In the genomic region with DNA sequence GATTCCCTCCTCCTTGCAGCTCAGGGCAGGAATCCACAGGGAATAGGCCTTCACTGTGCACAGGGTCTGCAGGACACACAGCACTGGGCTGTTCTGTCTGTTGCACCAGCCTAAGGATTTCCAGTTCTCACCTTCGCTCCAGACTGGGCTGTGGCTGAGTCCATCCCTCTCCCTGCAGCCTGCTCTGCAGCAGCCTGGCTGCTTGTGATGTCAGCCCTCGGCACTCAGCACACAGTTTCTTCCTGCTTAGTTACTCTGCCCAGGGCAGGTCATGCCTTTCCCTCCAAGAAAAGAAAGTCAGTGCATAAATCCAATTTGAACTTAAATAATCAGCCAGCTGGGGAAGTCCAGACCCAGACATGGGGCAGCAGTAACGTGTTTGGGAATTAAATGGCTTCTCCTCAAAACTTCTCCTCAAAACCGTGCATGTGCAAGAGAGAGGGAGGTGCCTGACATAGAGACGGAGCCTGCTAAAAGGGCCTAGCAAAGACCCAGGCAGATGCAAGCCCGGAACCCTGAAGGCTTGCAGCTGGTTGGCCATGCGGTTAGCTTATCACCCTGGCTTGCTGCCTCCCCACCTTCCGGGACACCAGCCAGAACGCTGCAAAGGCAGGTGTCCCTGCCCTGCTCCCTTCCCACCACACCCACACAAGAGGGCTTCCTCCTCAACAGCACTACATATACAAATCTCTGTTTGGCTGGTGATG, we compare ENCODE assay signal across 9 cellular contexts. TPM values are rescaled to one million over a fixed set of nuclear protein-coding genes. Genes with fewer than 3 reads are reported as not detected.
A peak's percentile ranks its signal among the peaks of the same experiment; 100 is the strongest.
DNase-seq lines count a peak whose midpoint lies in the region; ATAC-seq and TF ChIP-seq lines count a peak whose summit lies in the region.
"Had no signal": no experiment of that assay in that cellular context is flagged by ENCODE, and none has a peak within 500 bp of the region (broad histone marks: within the 10 kb centered on the region; RNA-seq: fewer than 3 reads in every experiment).

No MANE protein-coding gene starts in this region.

- H3K4me2 ChIP-seq in PC-3 (ENCODE audit: low read length), result no peak overlapping the region

- no peak overlapping the region for H3K27ac ChIP-seq in PC-3 (ENCODE audit: low read length)
- H3K27ac ChIP-seq: thoracic aorta had no signal

- H3K9me2 ChIP-seq in PC-3 (replicated peaks; ENCODE audit: low read length), result no peaks in the 10 kb centered on the region

- H3K9ac ChIP-seq in PC-3 (ENCODE audit: low read length), result no peak overlapping the region

- intact Hi-C loops in PC-3 (cut with micrococcal nuclease), result no loop called here

- TF ChIP-seq CTCF in PC-3 (conservative IDR thresholded peaks at IDR 0.05; ENCODE audit: low read depth, low read length), result no peak

- no TSS peak for BruUV-seq in PC-3 (replicated peaks; lab: Mats Ljungman, UMichigan)

- POLR2A ChIA-PET in PC-3 (lab: Charles Lee; ENCODE audit: unreplicated experiment), result no interaction called here

- CTCF ChIA-PET in PC-3 (lab: Charles Lee), result interaction anchor here (0.6 to 1.5 kb wide), 3 partner anchors 184 to 287 kb away, joined by 5 to 11 read pairs (median 5); no protein-coding TSS in a partner anchor

- no peaks in the 10 kb centered on the region for H3K36me3 ChIP-seq in PC-3 (ENCODE audit: low read depth, low read length)
- H3K36me3 ChIP-seq: thoracic aorta had no signal

- DNase-seq in HPDE6-E6E7 (ENCODE audit: extremely low spot score), result peak; percentile 19
- peak; percentile 41 for DNase-seq in PC-3
- peak; percentile 74 for DNase-seq in activated effector memory CD4-positive, alpha-beta T cell treated with anti-CD3 and anti-CD28 coated beads, Interleukin-2, amount 50 U/mL, for 16 hours
- peak; percentile 24 to 38 for DNase-seq in stimulated activated CD4-positive, alpha-beta T cell treated with anti-CD3 and anti-CD28 coated beads, Interleukin-2, amount 100 ng/mL, for 24 hours
- DNase-seq in pons (ENCODE audit: low spot score), result no peak
- DNase-seq in SKM-1 (lab: John Stamatoyannopoulos, UW; ENCODE audit: unreplicated experiment), result no peak

- peaks cover 10% of the 10 kb centered on the region for H3K4me1 ChIP-seq in PC-3 (ENCODE audit: insufficient read depth, low read length)

- no peak overlapping the region for H2AFZ ChIP-seq in PC-3 (ENCODE audit: low read length)

- H3F3A ChIP-seq in PC-3 (ENCODE audit: low read length, unreplicated experiment), result no peaks in the 10 kb centered on the region

- ATAC-seq in PC-3 (no peak; the same call in none of the 2 replicates), GM18907 (IDR thresholded peaks at IDR 0.05; ENCODE audit: unreplicated experiment) (no peak)

- no peak overlapping the region for H3K4me3 ChIP-seq in PC-3 (ENCODE audit: low read length)
- H3K4me3 ChIP-seq: thoracic aorta had no signal

- no peaks in the 10 kb centered on the region for H3K79me2 ChIP-seq in PC-3 (ENCODE audit: low read length)

- H3K9me3 ChIP-seq in PC-3 (ENCODE audit: low read length), result no peaks in the 10 kb centered on the region
- H3K9me3 ChIP-seq: thoracic aorta had no signal

- no peaks in the 10 kb centered on the region for H3K27me3 ChIP-seq in PC-3 (ENCODE audit: low read length)

- H4K20me1 ChIP-seq in PC-3 (ENCODE audit: low read length), result no peaks in the 10 kb centered on the region

RNA-seq across cellular contexts. Expression of gene GDF2, which starts 10.9 kb away (rescaled TPM):
- not detected in 2 replicates for total RNA-seq in PC-3 (2014; rRNA removed)
- total RNA-seq: aorta, thoracic aorta had no signal

RNA-seq across cellular contexts. Expression of gene GDF10, which starts 11.3 kb away (rescaled TPM):
- total RNA-seq in PC-3 (2014; rRNA removed), result not detected in 2 replicates

RNA-seq across cellular contexts. Expression of gene RBP3, which starts 36.8 kb away (rescaled TPM):
- total RNA-seq in PC-3 (2014; rRNA removed), result not detected in 2 replicates
- total RNA-seq: aorta, thoracic aorta had no signal

Comparison
In these comparisons a context has a peak if more than half of its experiments do, and no peak if none do; other contexts are left out.
1. DNase-seq: peak in HPDE6-E6E7 (single experiment), PC-3 (single experiment), activated effector memory CD4-positive, alpha-beta T cell treated with anti-CD3 and anti-CD28 coated beads, Interleukin-2, amount 50 U/mL, for 16 hours (single experiment) and stimulated activated CD4-positive, alpha-beta T cell treated with anti-CD3 and anti-CD28 coated beads, Interleukin-2, amount 100 ng/mL, for 24 hours (2 of 2); none in pons (single experiment) and SKM-1 (single experiment).